In genomic region chr10:94627511-94627910, GRCh38 we compare ENCODE assay signal across 34 cellular contexts. TPM values are rescaled to one million over a fixed set of nuclear protein-coding genes. Genes with fewer than 3 reads are reported as not detected.
"Had no signal": no experiment of that assay in that cellular context is flagged by ENCODE, and none has a peak within 500 bp of the region (broad histone marks: within the 10 kb centered on the region; RNA-seq: fewer than 3 reads in every experiment).

No MANE protein-coding gene starts in this region.

- H3K27ac Mint-ChIP-seq: activated CD4-positive, alpha-beta memory T cell treated with anti-CD3 and anti-CD28 coated beads, Interleukin-2, amount 10 ng/mL, durations not matched to agents 7 days and 5 days; activated CD4-positive, alpha-beta T cell treated with anti-CD3 and anti-CD28 coated beads, Interleukin-2, amount 10 ng/mL, durations not matched to agents 7 days and 5 days; activated naive CD4-positive, alpha-beta T cell treated with anti-CD3 and anti-CD28 coated beads, Interleukin-2, amount 10 ng/mL, durations not matched to agents 7 days and 5 days; activated naive CD4-positive, alpha-beta T cell treated with anti-CD3 and anti-CD28 coated beads, Interleukin-2, amount 50 U/mL, for 72 hours; activated naive CD8-positive, alpha-beta T cell treated with anti-CD3 and anti-CD28 coated beads, Interleukin-2, amount 10 ng/mL, durations not matched to agents 7 days and 5 days; activated T-cell treated with anti-CD3 and anti-CD28 coated beads, Interleukin-2, amount 50 U/mL, for 24 hours; activated T-cell treated with anti-CD3 and anti-CD28 coated beads, Interleukin-2, amount 50 U/mL, for 72 hours; brain; dendritic cell treated with granulocyte-macrophage colony-stimulating factor and Interleukin-4, amounts not matched to agents 40 ng/mL and 50 ng/mL, for 4 days; WTC11 had no signal

- H3K27ac ChIP-seq: ascending aorta, breast epithelium, coronary artery, dorsolateral prefrontal cortex, epithelial cell of prostate, esophagus squamous epithelium, gastroesophageal sphincter had no signal

- H3K4me3 ChIP-seq: ascending aorta, breast epithelium, coronary artery, dorsolateral prefrontal cortex, esophagus squamous epithelium, gastroesophageal sphincter had no signal

- H3K36me3 Mint-ChIP-seq: activated naive CD4-positive, alpha-beta T cell treated with anti-CD3 and anti-CD28 coated beads, Interleukin-2, amount 10 ng/mL, durations not matched to agents 7 days and 5 days; activated naive CD4-positive, alpha-beta T cell treated with anti-CD3 and anti-CD28 coated beads, Interleukin-2, amount 50 U/mL, for 72 hours; activated naive CD8-positive, alpha-beta T cell treated with anti-CD3 and anti-CD28 coated beads, Interleukin-2, amount 10 ng/mL, durations not matched to agents 7 days and 5 days; brain had no signal

- DNase-seq: activated CD4-positive, alpha-beta memory T cell treated with anti-CD3 and anti-CD28 coated beads, Interleukin-2, amount 10 ng/mL, durations not matched to agents 7 days and 5 days; activated CD4-positive, alpha-beta T cell treated with anti-CD3 and anti-CD28 coated beads for 1 hour; activated CD4-positive, alpha-beta T cell treated with anti-CD3 and anti-CD28 coated beads for 4 hours; activated CD4-positive, alpha-beta T cell treated with anti-CD3 and anti-CD28 coated beads, Interleukin-2, amount 10 ng/mL, durations not matched to agents 7 days and 5 days; activated CD4-positive, alpha-beta T cell treated with anti-CD3 and anti-CD28 coated beads, Interleukin-2, amount 50 U/mL, for 4 hours; activated CD8-positive, alpha-beta memory T cell treated with anti-CD3 and anti-CD28 coated beads, Interleukin-2, amount 50 U/mL, for 48 hours; activated gamma-delta T cell; activated naive CD4-positive, alpha-beta T cell; activated naive CD4-positive, alpha-beta T cell treated with anti-CD3 and anti-CD28 coated beads, Interleukin-2, amount 10 ng/mL, durations not matched to agents 7 days and 5 days; activated naive CD8-positive, alpha-beta T cell treated with anti-CD3 and anti-CD28 coated beads, Interleukin-2, amount 10 ng/mL, durations not matched to agents 7 days and 5 days; activated T-cell treated with anti-CD3 and anti-CD28 coated beads for 4 hours; activated T-cell treated with anti-CD3 and anti-CD28 coated beads, Interleukin-2, amount 50 U/mL, for 24 hours; activated T-cell treated with anti-CD3 and anti-CD28 coated beads, Interleukin-2, amount 50 U/mL, for 72 hours; dorsolateral prefrontal cortex; effector memory CD4-positive, alpha-beta T cell; esophagus squamous epithelium; foreskin melanocyte; T-helper 2 cell had no signal

- H3K27me3 Mint-ChIP-seq: activated T-cell treated with anti-CD3 and anti-CD28 coated beads, Interleukin-2, amount 50 U/mL, for 24 hours; central memory CD8-positive, alpha-beta T cell; dendritic cell treated with granulocyte-macrophage colony-stimulating factor and Interleukin-4, amounts not matched to agents 40 ng/mL and 50 ng/mL, for 4 days had no signal

- H3K9me3 ChIP-seq: ascending aorta, esophagus squamous epithelium had no signal

- H3K4me1 Mint-ChIP-seq: activated CD4-positive, alpha-beta memory T cell treated with anti-CD3 and anti-CD28 coated beads, Interleukin-2, amount 10 ng/mL, durations not matched to agents 7 days and 5 days; brain; central memory CD8-positive, alpha-beta T cell had no signal

- H3K27me3 ChIP-seq: ascending aorta, breast epithelium, dorsolateral prefrontal cortex, esophagus squamous epithelium, gastroesophageal sphincter had no signal

- H3K4me3 Mint-ChIP-seq: activated CD4-positive, alpha-beta memory T cell treated with anti-CD3 and anti-CD28 coated beads, Interleukin-2, amount 10 ng/mL, durations not matched to agents 7 days and 5 days; activated CD4-positive, alpha-beta T cell treated with anti-CD3 and anti-CD28 coated beads, Interleukin-2, amount 10 ng/mL, durations not matched to agents 7 days and 5 days; activated naive CD4-positive, alpha-beta T cell treated with anti-CD3 and anti-CD28 coated beads, Interleukin-2, amount 10 ng/mL, durations not matched to agents 7 days and 5 days; activated naive CD8-positive, alpha-beta T cell treated with anti-CD3 and anti-CD28 coated beads, Interleukin-2, amount 10 ng/mL, durations not matched to agents 7 days and 5 days; activated T-cell treated with anti-CD3 and anti-CD28 coated beads, Interleukin-2, amount 50 U/mL, for 24 hours; activated T-cell treated with anti-CD3 and anti-CD28 coated beads, Interleukin-2, amount 50 U/mL, for 72 hours; brain; central memory CD8-positive, alpha-beta T cell; dendritic cell treated with granulocyte-macrophage colony-stimulating factor and Interleukin-4, amounts not matched to agents 40 ng/mL and 50 ng/mL, for 4 days; WTC11 had no signal

- H3K4me1 ChIP-seq: ascending aorta, breast epithelium, gastroesophageal sphincter had no signal

- ATAC-seq: activated naive CD4-positive, alpha-beta T cell treated with anti-CD3 and anti-CD28 coated beads, Interleukin-2, amount 50 U/mL, for 72 hours; activated T-cell treated with anti-CD3 and anti-CD28 coated beads, Interleukin-2, amount 50 U/mL, for 72 hours; gastroesophageal sphincter; WTC11 had no signal

- H3K36me3 ChIP-seq: ascending aorta, breast epithelium, esophagus squamous epithelium, gastroesophageal sphincter had no signal

- H3K9me3 Mint-ChIP-seq: activated CD4-positive, alpha-beta memory T cell treated with anti-CD3 and anti-CD28 coated beads, Interleukin-2, amount 10 ng/mL, durations not matched to agents 7 days and 5 days; activated CD4-positive, alpha-beta T cell treated with anti-CD3 and anti-CD28 coated beads, Interleukin-2, amount 10 ng/mL, durations not matched to agents 7 days and 5 days; activated naive CD4-positive, alpha-beta T cell treated with anti-CD3 and anti-CD28 coated beads, Interleukin-2, amount 10 ng/mL, durations not matched to agents 7 days and 5 days; activated naive CD8-positive, alpha-beta T cell treated with anti-CD3 and anti-CD28 coated beads, Interleukin-2, amount 10 ng/mL, durations not matched to agents 7 days and 5 days; central memory CD8-positive, alpha-beta T cell; dendritic cell treated with granulocyte-macrophage colony-stimulating factor and Interleukin-4, amounts not matched to agents 40 ng/mL and 50 ng/mL, for 4 days had no signal

RNA-seq across cellular contexts. Expression of gene CYP2C18, which starts 56.0 kb away (rescaled TPM):
- total RNA-seq: activated CD4-positive, alpha-beta memory T cell treated with anti-CD3 and anti-CD28 coated beads, Interleukin-2, amount 10 ng/mL, durations not matched to agents 7 days and 5 days; activated CD4-positive, alpha-beta T cell treated with anti-CD3 and anti-CD28 coated beads, Interleukin-2, amount 10 ng/mL, durations not matched to agents 7 days and 5 days; activated naive CD8-positive, alpha-beta T cell treated with anti-CD3 and anti-CD28 coated beads, Interleukin-2, amount 10 ng/mL, durations not matched to agents 7 days and 5 days; ascending aorta; breast epithelium; cardiac septum; cerebellum; fibroblast of lung; fibroblast of villous mesenchyme; glomerular endothelial cell; T-helper 1 cell treated with Interleukin-12 subunit alpha and Interleukin-12 subunit beta and Interleukin-4 antibody, amounts not matched to agents 30 ng/mL and 1 ng/mL, for 36 hours had no signal
